ENCODE assay signal across 9 cellular contexts in the genomic region with DNA sequence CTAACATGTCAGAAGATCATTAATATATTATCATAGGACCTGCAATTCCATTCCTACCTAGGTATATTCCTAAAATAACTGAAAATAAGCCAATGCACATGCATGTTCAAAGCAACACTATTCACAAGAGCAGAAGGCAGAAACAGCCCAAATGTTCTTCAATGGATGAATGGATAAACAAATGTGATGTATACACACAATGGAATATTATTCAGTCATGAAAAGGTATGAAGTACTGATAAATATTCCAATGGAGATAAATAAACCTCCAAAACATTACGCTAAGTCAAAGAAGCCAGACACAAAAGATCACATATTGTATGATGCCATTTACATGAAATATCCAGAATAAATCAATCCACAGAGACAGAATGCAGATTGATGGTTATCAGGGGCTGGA.
"Had no signal": no experiment of that assay in that cellular context is flagged by ENCODE, and none has a peak within 500 bp of the region (broad histone marks: within the 10 kb centered on the region; RNA-seq: fewer than 3 reads in every experiment).

No MANE protein-coding gene starts in this region.

- H2AFZ ChIP-seq: GM23248 had no signal

- H3K9ac ChIP-seq: GM23248, KMS-11 had no signal

- H3K4me2 ChIP-seq: KMS-11 had no signal

- H3K4me3 ChIP-seq: GM23248, HAP-1 had no signal

- H3K36me3 ChIP-seq: HAP-1 had no signal

- H3K4me1 ChIP-seq: HAP-1 had no signal

- H3K27ac ChIP-seq: GM23248, KMS-11 had no signal

- FAIRE-seq: HTR-8/SVneo had no signal

- DNase-seq: GM23248, GOT3, H7, IMR-90, KBM-7 had no signal

- ATAC-seq: HCT116 had no signal

- H3K9me3 ChIP-seq: HAP-1 had no signal
